ENCODE assay signal across 1 cellular context in the genomic region with DNA sequence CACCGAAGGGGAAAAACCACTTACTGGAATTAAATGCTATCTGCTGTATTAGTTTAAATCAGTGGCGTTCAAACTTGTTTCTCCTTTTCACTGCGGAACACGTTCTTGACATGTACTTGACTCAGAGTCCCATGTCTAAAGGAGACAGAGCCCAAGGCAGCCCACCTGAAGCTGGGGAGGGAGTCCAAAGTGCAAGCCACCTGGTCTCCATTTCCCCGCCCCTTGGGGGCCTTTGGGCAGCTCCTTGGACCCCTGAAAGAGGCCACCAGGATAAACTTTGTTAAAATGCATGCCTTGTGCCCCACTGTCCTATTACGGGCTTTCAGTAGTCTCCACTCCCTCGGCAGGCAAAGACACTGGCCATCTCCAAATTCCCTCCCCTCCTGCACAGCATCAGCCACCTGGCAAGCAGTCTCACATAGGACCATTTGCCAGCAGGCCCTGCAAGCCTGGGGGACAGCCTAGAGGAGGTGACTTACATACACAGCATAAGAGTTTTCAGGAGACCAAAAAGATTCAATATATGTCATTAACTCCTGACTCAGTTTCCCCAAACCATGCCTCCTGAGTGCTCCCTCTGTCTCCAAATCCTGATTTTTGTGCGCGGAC.
TF ChIP-seq lines count a peak whose summit lies in the region.

No MANE protein-coding gene starts in this region.

TF ChIP-seq in HepG2, 621 proteins besides CTCF, POLR2A, EP300 and RAD21 (continues in another document):
- TF ChIP-seq ZSCAN29 (CRISPR knock-in tag; conservative IDR thresholded peaks at IDR 0.05) (no peak), NCOR1 (IDR thresholded peaks at IDR 0.05; ENCODE audit: borderline replicate concordance, low read length) (no peak), ZNF674 (CRISPR knock-in tag; IDR thresholded peaks at IDR 0.05; ENCODE audit: low read depth) (0 out of 2 replicates have a peak, but pooled peaks have one; percentile 30), ZMYM3 (CRISPR knock-in tag; IDR thresholded peaks at IDR 0.05) (peak; percentile 66), NBN (conservative IDR thresholded peaks at IDR 0.05) (no peak), POLR2AphosphoS5 (IDR thresholded peaks at IDR 0.05; ENCODE audit: low read depth, low read length) (peak; percentile 59; the same call in 1 of the 2 replicates), POLR2AphosphoS2 (IDR thresholded peaks at IDR 0.05; ENCODE audit: low read depth, low read length) (peak; percentile 9; the same call in 1 of the 2 replicates), MAZ (IDR thresholded peaks at IDR 0.05; ENCODE audit: borderline replicate concordance, low read depth, low read length) (peak; percentile 60; the same call in 1 of the 2 replicates), MAZ (CRISPR knock-in tag; IDR thresholded peaks at IDR 0.05; ENCODE audit: low read depth) (no peak; the same call in 1 of the 2 replicates), ZNF709 (CRISPR knock-in tag; IDR thresholded peaks at IDR 0.05) (peak; percentile 10; the same call in 1 of the 2 replicates), TEAD3 (CRISPR knock-in tag; optimal IDR thresholded peaks at IDR 0.05; ENCODE audit: borderline replicate concordance) (no peak), SIN3A (IDR thresholded peaks at IDR 0.05; ENCODE audit: borderline replicate concordance, low read depth, low read length) (peak; percentile 51; the same call in 1 of the 2 replicates), ZNF605 (CRISPR knock-in tag; IDR thresholded peaks at IDR 0.05) (peak; percentile 46; the same call in 1 of the 2 replicates), ZNF446 (CRISPR knock-in tag; IDR thresholded peaks at IDR 0.05) (no peak), SETDB1 (CRISPR knock-in tag; IDR thresholded peaks at IDR 0.05; ENCODE audit: borderline replicate concordance) (peak; percentile 8; the same call in 1 of the 2 replicates), POGZ (CRISPR knock-in tag; IDR thresholded peaks at IDR 0.05) (no peak), FOXK2 (IDR thresholded peaks at IDR 0.05) (no peak), ZNF207 (IDR thresholded peaks at IDR 0.05; ENCODE audit: borderline replicate concordance) (no peak), MBD4 (IDR thresholded peaks at IDR 0.05; ENCODE audit: borderline replicate concordance, low read length) (peak; percentile 79; the same call in 1 of the 2 replicates), LCORL (IDR thresholded peaks at IDR 0.05) (no peak), LCORL (CRISPR knock-in tag; IDR thresholded peaks at IDR 0.05) (no peak), ZNF331 (CRISPR knock-in tag; IDR thresholded peaks at IDR 0.05) (no peak), THAP11 (CRISPR knock-in tag; IDR thresholded peaks at IDR 0.05) (0 out of 2 replicates have a peak, but pooled peaks have one; percentile 8), ZNF17 (CRISPR knock-in tag; IDR thresholded peaks at IDR 0.05) (no peak), TGIF2 (CRISPR knock-in tag; IDR thresholded peaks at IDR 0.05) (no peak), MZF1 (CRISPR knock-in tag; IDR thresholded peaks at IDR 0.05; ENCODE audit: borderline replicate concordance) (peak; percentile 56; the same call in 1 of the 2 replicates), IKZF1 (IDR thresholded peaks at IDR 0.05) (no peak)
- TF ChIP-seq, protein P1, sequence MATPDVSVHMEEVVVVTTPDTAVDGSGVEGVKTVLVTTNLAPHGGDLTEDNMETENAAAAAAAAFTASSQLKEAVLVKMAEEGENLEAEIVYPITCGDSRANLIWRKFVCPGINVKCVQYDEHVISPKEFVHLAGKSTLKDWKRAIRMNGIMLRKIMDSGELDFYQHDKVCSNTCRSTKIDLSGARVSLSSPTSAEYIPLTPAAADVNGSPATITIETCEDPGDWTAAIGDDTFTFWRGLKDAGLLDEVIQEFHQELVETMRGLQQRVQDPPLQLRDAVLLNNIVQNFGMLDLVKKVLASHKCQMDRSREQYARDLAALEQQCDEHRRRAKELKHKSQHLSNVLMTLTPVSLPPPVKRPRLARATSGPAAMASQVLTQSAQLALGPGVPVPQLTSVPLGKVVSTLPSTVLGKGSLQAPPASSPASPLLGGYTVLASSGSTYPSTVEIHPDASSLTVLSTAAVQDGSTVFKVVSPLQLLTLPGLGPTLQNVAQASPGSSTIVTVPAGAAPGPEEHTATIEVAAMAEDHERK (CRISPR knock-in tag; IDR thresholded peaks at IDR 0.05; ENCODE audit: low read depth), result no peak
- TF ChIP-seq, protein P2, sequence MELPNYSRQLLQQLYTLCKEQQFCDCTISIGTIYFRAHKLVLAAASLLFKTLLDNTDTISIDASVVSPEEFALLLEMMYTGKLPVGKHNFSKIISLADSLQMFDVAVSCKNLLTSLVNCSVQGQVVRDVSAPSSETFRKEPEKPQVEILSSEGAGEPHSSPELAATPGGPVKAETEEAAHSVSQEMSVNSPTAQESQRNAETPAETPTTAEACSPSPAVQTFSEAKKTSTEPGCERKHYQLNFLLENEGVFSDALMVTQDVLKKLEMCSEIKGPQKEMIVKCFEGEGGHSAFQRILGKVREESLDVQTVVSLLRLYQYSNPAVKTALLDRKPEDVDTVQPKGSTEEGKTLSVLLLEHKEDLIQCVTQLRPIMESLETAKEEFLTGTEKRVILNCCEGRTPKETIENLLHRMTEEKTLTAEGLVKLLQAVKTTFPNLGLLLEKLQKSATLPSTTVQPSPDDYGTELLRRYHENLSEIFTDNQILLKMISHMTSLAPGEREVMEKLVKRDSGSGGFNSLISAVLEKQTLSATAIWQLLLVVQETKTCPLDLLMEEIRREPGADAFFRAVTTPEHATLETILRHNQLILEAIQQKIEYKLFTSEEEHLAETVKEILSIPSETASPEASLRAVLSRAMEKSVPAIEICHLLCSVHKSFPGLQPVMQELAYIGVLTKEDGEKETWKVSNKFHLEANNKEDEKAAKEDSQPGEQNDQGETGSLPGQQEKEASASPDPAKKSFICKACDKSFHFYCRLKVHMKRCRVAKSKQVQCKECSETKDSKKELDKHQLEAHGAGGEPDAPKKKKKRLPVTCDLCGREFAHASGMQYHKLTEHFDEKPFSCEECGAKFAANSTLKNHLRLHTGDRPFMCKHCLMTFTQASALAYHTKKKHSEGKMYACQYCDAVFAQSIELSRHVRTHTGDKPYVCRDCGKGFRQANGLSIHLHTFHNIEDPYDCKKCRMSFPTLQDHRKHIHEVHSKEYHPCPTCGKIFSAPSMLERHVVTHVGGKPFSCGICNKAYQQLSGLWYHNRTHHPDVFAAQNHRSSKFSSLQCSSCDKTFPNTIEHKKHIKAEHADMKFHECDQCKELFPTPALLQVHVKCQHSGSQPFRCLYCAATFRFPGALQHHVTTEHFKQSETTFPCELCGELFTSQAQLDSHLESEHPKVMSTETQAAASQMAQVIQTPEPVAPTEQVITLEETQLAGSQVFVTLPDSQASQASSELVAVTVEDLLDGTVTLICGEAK (IDR thresholded peaks at IDR 0.05), result no peak
- TF ChIP-seq, protein P2 (CRISPR knock-in tag; IDR thresholded peaks at IDR 0.05), result 0 out of 2 replicates have a peak, but pooled peaks have one; percentile 27
- TF ChIP-seq, protein P3, sequence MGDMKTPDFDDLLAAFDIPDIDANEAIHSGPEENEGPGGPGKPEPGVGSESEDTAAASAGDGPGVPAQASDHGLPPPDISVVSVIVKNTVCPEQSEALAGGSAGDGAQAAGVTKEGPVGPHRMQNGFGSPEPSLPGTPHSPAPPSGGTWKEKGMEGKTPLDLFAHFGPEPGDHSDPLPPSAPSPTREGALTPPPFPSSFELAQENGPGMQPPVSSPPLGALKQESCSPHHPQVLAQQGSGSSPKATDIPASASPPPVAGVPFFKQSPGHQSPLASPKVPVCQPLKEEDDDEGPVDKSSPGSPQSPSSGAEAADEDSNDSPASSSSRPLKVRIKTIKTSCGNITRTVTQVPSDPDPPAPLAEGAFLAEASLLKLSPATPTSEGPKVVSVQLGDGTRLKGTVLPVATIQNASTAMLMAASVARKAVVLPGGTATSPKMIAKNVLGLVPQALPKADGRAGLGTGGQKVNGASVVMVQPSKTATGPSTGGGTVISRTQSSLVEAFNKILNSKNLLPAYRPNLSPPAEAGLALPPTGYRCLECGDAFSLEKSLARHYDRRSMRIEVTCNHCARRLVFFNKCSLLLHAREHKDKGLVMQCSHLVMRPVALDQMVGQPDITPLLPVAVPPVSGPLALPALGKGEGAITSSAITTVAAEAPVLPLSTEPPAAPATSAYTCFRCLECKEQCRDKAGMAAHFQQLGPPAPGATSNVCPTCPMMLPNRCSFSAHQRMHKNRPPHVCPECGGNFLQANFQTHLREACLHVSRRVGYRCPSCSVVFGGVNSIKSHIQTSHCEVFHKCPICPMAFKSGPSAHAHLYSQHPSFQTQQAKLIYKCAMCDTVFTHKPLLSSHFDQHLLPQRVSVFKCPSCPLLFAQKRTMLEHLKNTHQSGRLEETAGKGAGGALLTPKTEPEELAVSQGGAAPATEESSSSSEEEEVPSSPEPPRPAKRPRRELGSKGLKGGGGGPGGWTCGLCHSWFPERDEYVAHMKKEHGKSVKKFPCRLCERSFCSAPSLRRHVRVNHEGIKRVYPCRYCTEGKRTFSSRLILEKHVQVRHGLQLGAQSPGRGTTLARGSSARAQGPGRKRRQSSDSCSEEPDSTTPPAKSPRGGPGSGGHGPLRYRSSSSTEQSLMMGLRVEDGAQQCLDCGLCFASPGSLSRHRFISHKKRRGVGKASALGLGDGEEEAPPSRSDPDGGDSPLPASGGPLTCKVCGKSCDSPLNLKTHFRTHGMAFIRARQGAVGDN (CRISPR knock-in tag; IDR thresholded peaks at IDR 0.05), result no peak
- TF ChIP-seq, protein P4, sequence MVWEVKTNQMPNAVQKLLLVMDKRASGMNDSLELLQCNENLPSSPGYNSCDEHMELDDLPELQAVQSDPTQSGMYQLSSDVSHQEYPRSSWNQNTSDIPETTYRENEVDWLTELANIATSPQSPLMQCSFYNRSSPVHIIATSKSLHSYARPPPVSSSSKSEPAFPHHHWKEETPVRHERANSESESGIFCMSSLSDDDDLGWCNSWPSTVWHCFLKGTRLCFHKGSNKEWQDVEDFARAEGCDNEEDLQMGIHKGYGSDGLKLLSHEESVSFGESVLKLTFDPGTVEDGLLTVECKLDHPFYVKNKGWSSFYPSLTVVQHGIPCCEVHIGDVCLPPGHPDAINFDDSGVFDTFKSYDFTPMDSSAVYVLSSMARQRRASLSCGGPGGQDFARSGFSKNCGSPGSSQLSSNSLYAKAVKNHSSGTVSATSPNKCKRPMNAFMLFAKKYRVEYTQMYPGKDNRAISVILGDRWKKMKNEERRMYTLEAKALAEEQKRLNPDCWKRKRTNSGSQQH (CRISPR knock-in tag; IDR thresholded peaks at IDR 0.05; ENCODE audit: low read depth), result no peak
- TF ChIP-seq, protein P5, sequence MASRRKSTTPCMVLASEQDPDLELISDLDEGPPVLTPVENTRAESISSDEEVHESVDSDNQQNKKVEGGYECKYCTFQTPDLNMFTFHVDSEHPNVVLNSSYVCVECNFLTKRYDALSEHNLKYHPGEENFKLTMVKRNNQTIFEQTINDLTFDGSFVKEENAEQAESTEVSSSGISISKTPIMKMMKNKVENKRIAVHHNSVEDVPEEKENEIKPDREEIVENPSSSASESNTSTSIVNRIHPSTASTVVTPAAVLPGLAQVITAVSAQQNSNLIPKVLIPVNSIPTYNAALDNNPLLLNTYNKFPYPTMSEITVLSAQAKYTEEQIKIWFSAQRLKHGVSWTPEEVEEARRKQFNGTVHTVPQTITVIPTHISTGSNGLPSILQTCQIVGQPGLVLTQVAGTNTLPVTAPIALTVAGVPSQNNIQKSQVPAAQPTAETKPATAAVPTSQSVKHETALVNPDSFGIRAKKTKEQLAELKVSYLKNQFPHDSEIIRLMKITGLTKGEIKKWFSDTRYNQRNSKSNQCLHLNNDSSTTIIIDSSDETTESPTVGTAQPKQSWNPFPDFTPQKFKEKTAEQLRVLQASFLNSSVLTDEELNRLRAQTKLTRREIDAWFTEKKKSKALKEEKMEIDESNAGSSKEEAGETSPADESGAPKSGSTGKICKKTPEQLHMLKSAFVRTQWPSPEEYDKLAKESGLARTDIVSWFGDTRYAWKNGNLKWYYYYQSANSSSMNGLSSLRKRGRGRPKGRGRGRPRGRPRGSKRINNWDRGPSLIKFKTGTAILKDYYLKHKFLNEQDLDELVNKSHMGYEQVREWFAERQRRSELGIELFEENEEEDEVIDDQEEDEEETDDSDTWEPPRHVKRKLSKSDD (CRISPR knock-in tag; IDR thresholded peaks at IDR 0.05; ENCODE audit: low read depth), result no peak
- TF ChIP-seq, protein P6, sequence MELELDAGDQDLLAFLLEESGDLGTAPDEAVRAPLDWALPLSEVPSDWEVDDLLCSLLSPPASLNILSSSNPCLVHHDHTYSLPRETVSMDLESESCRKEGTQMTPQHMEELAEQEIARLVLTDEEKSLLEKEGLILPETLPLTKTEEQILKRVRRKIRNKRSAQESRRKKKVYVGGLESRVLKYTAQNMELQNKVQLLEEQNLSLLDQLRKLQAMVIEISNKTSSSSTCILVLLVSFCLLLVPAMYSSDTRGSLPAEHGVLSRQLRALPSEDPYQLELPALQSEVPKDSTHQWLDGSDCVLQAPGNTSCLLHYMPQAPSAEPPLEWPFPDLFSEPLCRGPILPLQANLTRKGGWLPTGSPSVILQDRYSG (CRISPR knock-in tag; IDR thresholded peaks at IDR 0.05), result no peak
- TF ChIP-seq, protein P7, sequence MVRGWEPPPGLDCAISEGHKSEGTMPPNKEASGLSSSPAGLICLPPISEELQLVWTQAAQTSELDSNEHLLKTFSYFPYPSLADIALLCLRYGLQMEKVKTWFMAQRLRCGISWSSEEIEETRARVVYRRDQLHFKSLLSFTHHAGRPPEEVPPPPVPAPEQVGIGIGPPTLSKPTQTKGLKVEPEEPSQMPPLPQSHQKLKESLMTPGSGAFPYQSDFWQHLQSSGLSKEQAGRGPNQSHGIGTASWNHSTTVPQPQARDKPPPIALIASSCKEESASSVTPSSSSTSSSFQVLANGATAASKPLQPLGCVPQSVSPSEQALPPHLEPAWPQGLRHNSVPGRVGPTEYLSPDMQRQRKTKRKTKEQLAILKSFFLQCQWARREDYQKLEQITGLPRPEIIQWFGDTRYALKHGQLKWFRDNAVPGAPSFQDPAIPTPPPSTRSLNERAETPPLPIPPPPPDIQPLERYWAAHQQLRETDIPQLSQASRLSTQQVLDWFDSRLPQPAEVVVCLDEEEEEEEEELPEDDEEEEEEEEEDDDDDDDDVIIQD (CRISPR knock-in tag; IDR thresholded peaks at IDR 0.05; ENCODE audit: low read depth), result no peak
